ENCODE assay signal across 1 cellular context in genomic region chr1:36467708-36468455, GRCh38.
TF ChIP-seq lines count a peak whose summit lies in the region.

No MANE protein-coding gene starts in this region.

TF ChIP-seq in HepG2, 621 proteins besides CTCF, POLR2A, EP300 and RAD21:
- no peak for TF ChIP-seq NR2F6 (IDR thresholded peaks at IDR 0.05)
- peak; percentile 48; the same call in 1 of the 2 replicates for TF ChIP-seq NR2F6 (CRISPR knock-in tag; IDR thresholded peaks at IDR 0.05)
- TF ChIP-seq RXRA (CRISPR knock-in tag; IDR thresholded peaks at IDR 0.05): peak; percentile 44; the same call in 1 of the 2 replicates
- TF ChIP-seq ZNF687 (CRISPR knock-in tag; IDR thresholded peaks at IDR 0.05): peak; percentile 22; the same call in 1 of the 2 replicates
- TF ChIP-seq ZNF768 (CRISPR knock-in tag; IDR thresholded peaks at IDR 0.05): no peak
- peak; percentile 86 for TF ChIP-seq ZBTB33 (CRISPR knock-in tag; IDR thresholded peaks at IDR 0.05)
